ENCODE assay signal across 1 cellular context in the genomic region with DNA sequence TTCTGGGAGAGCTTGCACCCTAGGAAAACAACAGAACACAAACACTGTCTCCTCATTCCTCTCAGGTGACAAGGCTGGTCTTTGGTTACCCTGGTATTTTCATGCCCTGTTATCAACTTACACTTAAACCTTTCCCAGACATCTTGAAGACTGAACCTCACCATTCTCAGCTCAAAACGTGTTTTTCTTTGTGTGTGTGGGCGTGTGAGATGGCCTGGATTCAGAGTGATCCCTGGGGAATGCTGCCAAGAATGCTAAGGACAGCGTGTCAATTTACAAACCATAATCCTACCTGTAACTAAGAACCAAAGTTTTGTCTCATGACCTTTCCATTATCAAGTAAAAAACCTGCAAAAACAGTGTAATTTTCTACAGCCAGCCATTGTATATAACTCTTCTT.
TF ChIP-seq lines count a peak whose summit lies in the region.

No MANE protein-coding gene starts in this region.

TF ChIP-seq in H1, 55 proteins besides CTCF, POLR2A, EP300 and RAD21:
- TF ChIP-seq NANOG (IDR thresholded peaks at IDR 0.05; ENCODE audit: insufficient read depth, low read depth, low read length, poor library complexity, severe bottlenecking) = no peak
- TF ChIP-seq HDAC6 (IDR thresholded peaks at IDR 0.05; ENCODE audit: low read depth, low read length) = no peak
- no peak for TF ChIP-seq CEBPB (IDR thresholded peaks at IDR 0.05; ENCODE audit: low read depth, low read length)
- no peak for TF ChIP-seq GABPA (IDR thresholded peaks at IDR 0.05; ENCODE audit: borderline replicate concordance, insufficient read depth, low read length)
- TF ChIP-seq PHF8 (conservative IDR thresholded peaks at IDR 0.05; ENCODE audit: low read depth, low read length) = no peak
- TF ChIP-seq ATF2 (IDR thresholded peaks at IDR 0.05; ENCODE audit: low read length) = no peak
- TF ChIP-seq HDAC2 (IDR thresholded peaks at IDR 0.05; ENCODE audit: borderline replicate concordance in 1 of 2, low read depth in 2 of 2, low read length in 2 of 2) = no peak
- TF ChIP-seq TAF1 (IDR thresholded peaks at IDR 0.05; ENCODE audit: low read depth, low read length) = no peak
- no peak for TF ChIP-seq YY1 (IDR thresholded peaks at IDR 0.05; ENCODE audit: low read depth, low read length)
- TF ChIP-seq JUND (IDR thresholded peaks at IDR 0.05; ENCODE audit: low read length) = no peak
- no peak for TF ChIP-seq SP4 (IDR thresholded peaks at IDR 0.05; ENCODE audit: low read length)
- TF ChIP-seq SUZ12 (IDR thresholded peaks at IDR 0.05; ENCODE audit: low read length) = no peak
- TF ChIP-seq POU5F1 (IDR thresholded peaks at IDR 0.05; ENCODE audit: low read depth, low read length) = no peak
- TF ChIP-seq RFX5 (IDR thresholded peaks at IDR 0.05; ENCODE audit: borderline replicate concordance, low read depth, low read length) = no peak
- no peak for TF ChIP-seq JUN (IDR thresholded peaks at IDR 0.05; ENCODE audit: low read depth, low read length)
- no peak for TF ChIP-seq EGR1 (IDR thresholded peaks at IDR 0.05; ENCODE audit: borderline replicate concordance, low read depth, low read length)
- TF ChIP-seq ASH2L (IDR thresholded peaks at IDR 0.05; ENCODE audit: low read length) = no peak
